In the genomic region with DNA sequence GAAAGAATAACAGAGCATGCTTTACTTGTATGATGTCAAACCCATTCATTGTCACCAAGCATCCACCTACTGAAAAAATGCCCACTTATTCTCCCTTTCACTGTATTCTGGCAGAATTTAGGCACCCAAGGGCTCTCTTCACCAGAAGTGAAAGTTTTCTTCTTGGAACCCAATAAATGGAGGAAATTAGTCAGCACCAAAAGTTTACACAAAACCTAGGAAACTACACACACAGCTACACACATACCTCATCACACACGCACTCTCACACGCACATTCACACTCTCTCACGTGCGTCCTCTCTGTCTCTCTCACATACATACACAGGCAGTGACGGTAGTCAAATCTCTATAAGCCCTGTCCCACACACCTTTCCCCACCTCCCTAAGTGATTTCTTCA, we compare ENCODE assay signal across 10 cellular contexts. TPM values are rescaled to one million over a fixed set of nuclear protein-coding genes. Genes with fewer than 3 reads are reported as not detected.
DNase-seq lines count a peak whose midpoint lies in the region; ATAC-seq and TF ChIP-seq lines count a peak whose summit lies in the region.
"Had no signal": no experiment of that assay in that cellular context is flagged by ENCODE, and none has a peak within 500 bp of the region (broad histone marks: within the 10 kb centered on the region; RNA-seq: fewer than 3 reads in every experiment).

No MANE protein-coding gene starts in this region.

- H3K27ac Mint-ChIP-seq in naive thymus-derived CD8-positive, alpha-beta T cell: no peak overlapping the region
- no peak overlapping the region for H3K27ac Mint-ChIP-seq in mesothelial cell of epicardium

- peak; percentile 23 for DNase-seq in fibroblast of villous mesenchyme (ENCODE audit: low read depth)
- no peak for DNase-seq in right atrium auricular region (ENCODE audit: low spot score)
- no peak for DNase-seq in SIG-M5 (lab: John Stamatoyannopoulos, UW)
- DNase-seq in naive thymus-derived CD8-positive, alpha-beta T cell: no peak
- no peak for DNase-seq in mesothelial cell of epicardium (ENCODE audit: low spot score in 2 of 2, unreplicated experiment in 2 of 2)
- DNase-seq: sigmoid colon had no signal

- no peak overlapping the region for H3K4me3 Mint-ChIP-seq in naive thymus-derived CD8-positive, alpha-beta T cell
- H3K4me3 Mint-ChIP-seq in mesothelial cell of epicardium: no peak overlapping the region

- H3K4me1 Mint-ChIP-seq in naive thymus-derived CD8-positive, alpha-beta T cell: no peaks in the 10 kb centered on the region
- H3K4me1 Mint-ChIP-seq in mesothelial cell of epicardium: peaks cover 14% of the 10 kb centered on the region

- no peaks in the 10 kb centered on the region for H3K36me3 Mint-ChIP-seq in naive thymus-derived CD8-positive, alpha-beta T cell
- H3K36me3 Mint-ChIP-seq in mesothelial cell of epicardium: no peaks in the 10 kb centered on the region

- no peak overlapping the region for H3K27ac ChIP-seq in right atrium auricular region
- H3K27ac ChIP-seq: sigmoid colon, SJSA1 had no signal

- no peaks in the 10 kb centered on the region for H3K9me3 ChIP-seq in right atrium auricular region
- H3K9me3 ChIP-seq: sigmoid colon, SJSA1 had no signal

- peak; percentile 69 for ATAC-seq in GM18519 (IDR thresholded peaks at IDR 0.05; ENCODE audit: low FRiP score, unreplicated experiment)
- ATAC-seq in GM21723 (IDR thresholded peaks at IDR 0.05; ENCODE audit: unreplicated experiment): peak; percentile 85
- peak; percentile 67 for ATAC-seq in HG03469 (IDR thresholded peaks at IDR 0.05; ENCODE audit: unreplicated experiment)
- no peak for ATAC-seq in naive thymus-derived CD8-positive, alpha-beta T cell

- H3K9me3 Mint-ChIP-seq in naive thymus-derived CD8-positive, alpha-beta T cell: no peaks in the 10 kb centered on the region
- H3K9me3 Mint-ChIP-seq in mesothelial cell of epicardium: no peaks in the 10 kb centered on the region

- H3K4me3 ChIP-seq in fibroblast of villous mesenchyme (ENCODE audit: low read depth, low read length) (no peak overlapping the region), right atrium auricular region (no peak overlapping the region)
- H3K4me3 ChIP-seq: sigmoid colon, SJSA1 had no signal

- TF ChIP-seq CTCF in fibroblast of villous mesenchyme (IDR thresholded peaks at IDR 0.05; ENCODE audit: insufficient read depth, low read depth, low read length): no peak
- TF ChIP-seq CTCF in right atrium auricular region (IDR thresholded peaks at IDR 0.05): no peak
- TF ChIP-seq CTCF in mesothelial cell of epicardium (IDR thresholded peaks at IDR 0.05; ENCODE audit: unreplicated experiment): no peak

- H3K4me1 ChIP-seq in right atrium auricular region: peaks cover 0 to 4% of the 10 kb centered on the region in 2 donors
- H3K4me1 ChIP-seq: SJSA1 had no signal

- peaks cover 0 to 8% (median 2%) of the 10 kb centered on the region in 5 donors for H3K27me3 Mint-ChIP-seq in naive thymus-derived CD8-positive, alpha-beta T cell
- H3K27me3 Mint-ChIP-seq in mesothelial cell of epicardium (ENCODE audit: low read depth): no peaks in the 10 kb centered on the region

- no peaks in the 10 kb centered on the region for H3K36me3 ChIP-seq in right atrium auricular region
- H3K36me3 ChIP-seq: sigmoid colon, SJSA1 had no signal

- POLR2A ChIA-PET in naive thymus-derived CD8-positive, alpha-beta T cell (lab: Charles Lee): no interaction called here

- no peaks in the 10 kb centered on the region for H3K27me3 ChIP-seq in right atrium auricular region
- H3K27me3 ChIP-seq: sigmoid colon had no signal

RNA-seq across cellular contexts. Expression of a gene that starts 37.6 kb away (rescaled TPM):
- total RNA-seq in fibroblast of villous mesenchyme (1.3 and 1.7 TPM in 2 replicates), right atrium auricular region (under 1 TPM in 1 of 2 donors, not detected in 1; 0.90 TPM), mesothelial cell of epicardium (0.50 to 0.96 TPM (median 0.82 TPM) in 3 replicates)
- total RNA-seq in naive thymus-derived CD8-positive, alpha-beta T cell: 1 to 10 TPM; 3.6 to 3.7 TPM
- polyA plus RNA-seq in naive thymus-derived CD8-positive, alpha-beta T cell: 1 to 10 TPM; 1.1 to 2.7 (median 1.5) TPM

Comparison
In these comparisons a context has a peak if more than half of its experiments do, and no peak if none do; other contexts are left out.
1. ATAC-seq: peak in GM18519 (single experiment), GM21723 (single experiment) and HG03469 (single experiment); none in naive thymus-derived CD8-positive, alpha-beta T cell (0 of 2).